ENCODE assay signal across 22 cellular contexts in the genomic region with DNA sequence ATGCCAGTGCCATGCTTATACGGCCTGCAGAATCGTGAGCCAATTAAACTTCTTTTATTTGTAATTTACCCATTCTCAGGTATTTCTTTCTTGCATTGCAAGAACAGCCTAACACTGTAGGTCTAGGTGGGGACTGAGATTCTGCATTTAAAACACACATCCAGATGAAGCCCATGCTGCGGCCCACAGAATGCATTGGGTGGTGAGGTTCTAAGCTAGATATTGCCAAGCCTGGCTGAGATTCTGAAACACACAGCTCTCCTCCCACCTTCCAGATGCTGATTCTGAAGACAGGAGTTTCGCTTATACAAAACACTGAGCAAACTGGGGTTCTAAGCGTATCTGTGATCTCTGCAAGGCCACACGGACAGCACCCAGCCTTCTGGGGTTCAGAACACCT.
DNase-seq lines count a peak whose midpoint lies in the region; ATAC-seq and TF ChIP-seq lines count a peak whose summit lies in the region.
"Had no signal": no experiment of that assay in that cellular context is flagged by ENCODE, and none has a peak within 500 bp of the region (broad histone marks: within the 10 kb centered on the region; RNA-seq: fewer than 3 reads in every experiment).

No MANE protein-coding gene starts in this region.

- CTCF ChIA-PET in WTC11 (lab: Charles Lee): no interaction called here

- H3K79me2 ChIP-seq in hepatocyte (peaks cover 63% of the 10 kb centered on the region), Karpas-422 (ENCODE audit: low read length) (no peaks in the 10 kb centered on the region)

- H4K20me1 ChIP-seq in hepatocyte (ENCODE audit: insufficient read depth, poor library complexity, severe bottlenecking) (no peaks in the 10 kb centered on the region), Karpas-422 (ENCODE audit: insufficient read depth, low read depth, low read length) (no peaks in the 10 kb centered on the region)

- H3K36me3 Mint-ChIP-seq in WTC11 (peaks cover 4% of the 10 kb centered on the region), progenitor cell of endocrine pancreas (ENCODE audit: insufficient read depth) (peaks cover 8% of the 10 kb centered on the region), osteocyte (ENCODE audit: unreplicated experiment) (peaks cover 34% of the 10 kb centered on the region)
- H3K36me3 Mint-ChIP-seq: CD4-positive, CD25-positive, alpha-beta regulatory T cell had no signal

- H3K9me3 Mint-ChIP-seq in WTC11: no peaks in the 10 kb centered on the region
- H3K9me3 Mint-ChIP-seq in progenitor cell of endocrine pancreas (ENCODE audit: low read depth): no peaks in the 10 kb centered on the region
- no peaks in the 10 kb centered on the region for H3K9me3 Mint-ChIP-seq in osteocyte (ENCODE audit: unreplicated experiment)
- H3K9me3 Mint-ChIP-seq: H9 had no signal

- POLR2A ChIA-PET in WTC11 (lab: Charles Lee): no interaction called here

- H3K36me3 ChIP-seq in hepatocyte (replicated peaks; ENCODE audit: insufficient read depth, low read depth) (no peaks in the 10 kb centered on the region), Karpas-422 (ENCODE audit: insufficient read depth, low read length) (no peaks in the 10 kb centered on the region)
- H3K36me3 ChIP-seq: BE2C had no signal

- H3K9ac ChIP-seq in Karpas-422 (ENCODE audit: low read length): no peak overlapping the region

- no peak overlapping the region for H3K4me2 ChIP-seq in hepatocyte
- H3K4me2 ChIP-seq in Karpas-422 (ENCODE audit: low read depth, low read length, poor library complexity, severe bottlenecking): no peak overlapping the region

- no peak for ATAC-seq in WTC11
- ATAC-seq in GM21717 (IDR thresholded peaks at IDR 0.05; ENCODE audit: unreplicated experiment): no peak

- WGBS in hepatocyte (ENCODE audit: low lambda C conversion rate, missing lambda C conversion rate): 95% methylated on average over 6 of the region's 6 CpGs

- TF ChIP-seq CTCF in WTC11 (IDR thresholded peaks at IDR 0.05): no peak
- TF ChIP-seq CTCF in hepatocyte (IDR thresholded peaks at IDR 0.05; ENCODE audit: poor library complexity): no peak
- TF ChIP-seq CTCF in progenitor cell of endocrine pancreas (IDR thresholded peaks at IDR 0.05; ENCODE audit: unreplicated experiment): no peak
- TF ChIP-seq CTCF in osteocyte (IDR thresholded peaks at IDR 0.05): no peak

- peaks cover 70% of the 10 kb centered on the region for H3K4me1 Mint-ChIP-seq in WTC11
- H3K4me1 Mint-ChIP-seq in progenitor cell of endocrine pancreas (ENCODE audit: low read depth): peaks cover 77% of the 10 kb centered on the region
- peaks cover 48% of the 10 kb centered on the region for H3K4me1 Mint-ChIP-seq in osteocyte (ENCODE audit: unreplicated experiment)
- H3K4me1 Mint-ChIP-seq: CD4-positive, CD25-positive, alpha-beta regulatory T cell had no signal

- H3K27me3 ChIP-seq in hepatocyte (no peaks in the 10 kb centered on the region), Karpas-422 (ENCODE audit: low read length) (no peaks in the 10 kb centered on the region)
- H3K27me3 ChIP-seq: BE2C had no signal

- DNase-seq in WTC11 (ENCODE audit: low spot score) (no peak), hepatocyte (ENCODE audit: low spot score) (no peak), progenitor cell of endocrine pancreas (ENCODE audit: low spot score, unreplicated experiment) (no peak), cortex of kidney (lab: John Stamatoyannopoulos, UW) (no peak), Karpas-422 (no peak), osteocyte (ENCODE audit: extremely low spot score, unreplicated experiment) (no peak)
- DNase-seq: BE2C; CD4-positive, CD25-positive, alpha-beta regulatory T cell; H9; HFFc6; KBM-7; NCI-H1105; NCI-H2029 treated with DMSO at 0.1 percent for 48 hours; NCI-H226; NCI-H524; NCI-H774; NK-92 treated with Interleukin-12 subunit alpha and Interleukin-12 subunit beta, amount 100 ng/mL, for 24 hours; SHP77 treated with DMSO at 0.1 percent for 48 hours had no signal

- H3K4me1 ChIP-seq in hepatocyte (ENCODE audit: insufficient read depth) (peaks cover 52% of the 10 kb centered on the region), Karpas-422 (ENCODE audit: low read length) (no peaks in the 10 kb centered on the region)

- H3K27ac Mint-ChIP-seq in WTC11 (peak overlapping the region; percentile 55), progenitor cell of endocrine pancreas (peak overlapping the region; percentile 96), osteocyte (ENCODE audit: unreplicated experiment) (no peak overlapping the region)
- H3K27ac Mint-ChIP-seq: CD4-positive, CD25-positive, alpha-beta regulatory T cell; HFFc6 had no signal

- H3K9me3 ChIP-seq in hepatocyte (ENCODE audit: low read depth): no peaks in the 10 kb centered on the region
- H3K9me3 ChIP-seq in Karpas-422 (ENCODE audit: low read length): no peaks in the 10 kb centered on the region
- H3K9me3 ChIP-seq: BE2C had no signal

- no peak overlapping the region for H2AFZ ChIP-seq in hepatocyte
- no peak overlapping the region for H2AFZ ChIP-seq in Karpas-422 (ENCODE audit: low read length)

- H3K27me3 Mint-ChIP-seq in WTC11 (ENCODE audit: low read depth) (no peaks in the 10 kb centered on the region), progenitor cell of endocrine pancreas (no peaks in the 10 kb centered on the region), osteocyte (ENCODE audit: unreplicated experiment) (no peaks in the 10 kb centered on the region)
- H3K27me3 Mint-ChIP-seq: CD4-positive, CD25-positive, alpha-beta regulatory T cell had no signal

- H3K4me3 Mint-ChIP-seq in WTC11: no peak overlapping the region
- H3K4me3 Mint-ChIP-seq in progenitor cell of endocrine pancreas (ENCODE audit: low read depth): no peak overlapping the region
- no peak overlapping the region for H3K4me3 Mint-ChIP-seq in osteocyte (ENCODE audit: unreplicated experiment)
- H3K4me3 Mint-ChIP-seq: H9, HFFc6 had no signal

- H3K27ac ChIP-seq in hepatocyte: peak overlapping the region; percentile 78
- no peak overlapping the region for H3K27ac ChIP-seq in Karpas-422 (ENCODE audit: low read length)
- H3K27ac ChIP-seq: HL-60, RWPE1, SK-N-MC had no signal

- no peaks in the 10 kb centered on the region for H3K9me2 ChIP-seq in hepatocyte (replicated peaks; ENCODE audit: insufficient read depth)
- H3K9me2 ChIP-seq in Karpas-422 (replicated peaks; ENCODE audit: insufficient read depth, low read length): no peaks in the 10 kb centered on the region

- H3K4me3 ChIP-seq in hepatocyte (no peak overlapping the region), Karpas-422 (ENCODE audit: low read length) (no peak overlapping the region)
- H3K4me3 ChIP-seq: SK-N-MC had no signal

TF ChIP-seq in WTC11, 78 proteins besides CTCF, POLR2A, EP300 and RAD21:
- no peak for TF ChIP-seq JUN (CRISPR knock-in tag; IDR thresholded peaks at IDR 0.05)
- no peak for TF ChIP-seq NR2C2 (CRISPR knock-in tag; IDR thresholded peaks at IDR 0.05)
- no peak for TF ChIP-seq OVOL2 (CRISPR knock-in tag; IDR thresholded peaks at IDR 0.05; ENCODE audit: borderline replicate concordance)
- no peak for TF ChIP-seq IRF2 (CRISPR knock-in tag; IDR thresholded peaks at IDR 0.05; ENCODE audit: borderline replicate concordance, low read depth)
- TF ChIP-seq, protein P1, sequence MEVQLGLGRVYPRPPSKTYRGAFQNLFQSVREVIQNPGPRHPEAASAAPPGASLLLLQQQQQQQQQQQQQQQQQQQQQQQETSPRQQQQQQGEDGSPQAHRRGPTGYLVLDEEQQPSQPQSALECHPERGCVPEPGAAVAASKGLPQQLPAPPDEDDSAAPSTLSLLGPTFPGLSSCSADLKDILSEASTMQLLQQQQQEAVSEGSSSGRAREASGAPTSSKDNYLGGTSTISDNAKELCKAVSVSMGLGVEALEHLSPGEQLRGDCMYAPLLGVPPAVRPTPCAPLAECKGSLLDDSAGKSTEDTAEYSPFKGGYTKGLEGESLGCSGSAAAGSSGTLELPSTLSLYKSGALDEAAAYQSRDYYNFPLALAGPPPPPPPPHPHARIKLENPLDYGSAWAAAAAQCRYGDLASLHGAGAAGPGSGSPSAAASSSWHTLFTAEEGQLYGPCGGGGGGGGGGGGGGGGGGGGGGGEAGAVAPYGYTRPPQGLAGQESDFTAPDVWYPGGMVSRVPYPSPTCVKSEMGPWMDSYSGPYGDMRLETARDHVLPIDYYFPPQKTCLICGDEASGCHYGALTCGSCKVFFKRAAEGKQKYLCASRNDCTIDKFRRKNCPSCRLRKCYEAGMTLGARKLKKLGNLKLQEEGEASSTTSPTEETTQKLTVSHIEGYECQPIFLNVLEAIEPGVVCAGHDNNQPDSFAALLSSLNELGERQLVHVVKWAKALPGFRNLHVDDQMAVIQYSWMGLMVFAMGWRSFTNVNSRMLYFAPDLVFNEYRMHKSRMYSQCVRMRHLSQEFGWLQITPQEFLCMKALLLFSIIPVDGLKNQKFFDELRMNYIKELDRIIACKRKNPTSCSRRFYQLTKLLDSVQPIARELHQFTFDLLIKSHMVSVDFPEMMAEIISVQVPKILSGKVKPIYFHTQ (CRISPR knock-in tag; IDR thresholded peaks at IDR 0.05): no peak
- TF ChIP-seq FOXJ3 (CRISPR knock-in tag; IDR thresholded peaks at IDR 0.05; ENCODE audit: borderline replicate concordance): no peak
- no peak for TF ChIP-seq SMAD4 (CRISPR knock-in tag; IDR thresholded peaks at IDR 0.05)
- no peak for TF ChIP-seq TCF7 (CRISPR knock-in tag; IDR thresholded peaks at IDR 0.05; ENCODE audit: low read depth)
TF ChIP-seq in WTC11: peak in this region for 0.
